In the genomic region with DNA sequence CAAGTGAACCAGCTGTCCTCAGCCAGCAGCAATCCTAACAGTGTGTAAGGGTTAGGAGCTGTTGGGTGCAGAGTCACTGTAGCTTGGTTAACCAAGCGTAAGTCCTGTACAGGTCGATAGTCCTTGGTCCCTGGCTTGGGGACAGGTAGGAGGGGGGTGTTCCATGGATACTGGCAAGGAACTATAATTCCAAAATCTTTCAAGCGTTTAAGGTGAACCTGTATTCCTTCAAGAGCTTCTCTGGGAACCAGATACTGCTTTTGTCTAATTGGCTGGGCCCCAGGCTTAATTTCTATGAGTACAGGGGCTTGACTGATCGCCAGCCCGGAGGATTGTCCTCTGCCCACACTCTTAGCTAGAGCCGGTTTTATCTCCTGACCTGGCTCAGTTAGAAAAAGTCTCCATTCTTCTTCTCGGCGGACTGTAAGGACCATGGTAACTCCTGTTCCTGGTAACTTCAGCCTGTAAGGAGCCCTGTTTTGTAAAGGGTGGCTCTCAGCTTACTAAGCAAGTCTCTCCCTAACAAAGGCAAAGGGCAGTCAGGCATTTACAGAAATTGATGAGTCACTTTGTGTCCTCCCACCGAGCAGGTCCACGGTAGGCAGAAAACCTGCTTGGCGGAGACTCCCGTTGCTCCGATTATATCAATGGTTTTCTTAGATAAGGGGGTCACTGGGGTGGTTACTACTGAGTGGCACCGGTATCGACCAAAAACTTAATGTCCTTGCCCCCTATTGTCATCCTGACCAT, we compare ENCODE assay signal across 1 cellular context.
TF ChIP-seq lines count a peak whose summit lies in the region.

No MANE protein-coding gene starts in this region.

TF ChIP-seq in K562, 482 proteins besides CTCF, POLR2A, EP300 and RAD21:
- TF ChIP-seq MAFF (IDR thresholded peaks at IDR 0.05; ENCODE audit: low read length), result peak; percentile 13; the same call in 1 of the 2 replicates
- TF ChIP-seq NFE2 (IDR thresholded peaks at IDR 0.05; ENCODE audit: low read depth), result peak; percentile 64
- TF ChIP-seq, protein P1, sequence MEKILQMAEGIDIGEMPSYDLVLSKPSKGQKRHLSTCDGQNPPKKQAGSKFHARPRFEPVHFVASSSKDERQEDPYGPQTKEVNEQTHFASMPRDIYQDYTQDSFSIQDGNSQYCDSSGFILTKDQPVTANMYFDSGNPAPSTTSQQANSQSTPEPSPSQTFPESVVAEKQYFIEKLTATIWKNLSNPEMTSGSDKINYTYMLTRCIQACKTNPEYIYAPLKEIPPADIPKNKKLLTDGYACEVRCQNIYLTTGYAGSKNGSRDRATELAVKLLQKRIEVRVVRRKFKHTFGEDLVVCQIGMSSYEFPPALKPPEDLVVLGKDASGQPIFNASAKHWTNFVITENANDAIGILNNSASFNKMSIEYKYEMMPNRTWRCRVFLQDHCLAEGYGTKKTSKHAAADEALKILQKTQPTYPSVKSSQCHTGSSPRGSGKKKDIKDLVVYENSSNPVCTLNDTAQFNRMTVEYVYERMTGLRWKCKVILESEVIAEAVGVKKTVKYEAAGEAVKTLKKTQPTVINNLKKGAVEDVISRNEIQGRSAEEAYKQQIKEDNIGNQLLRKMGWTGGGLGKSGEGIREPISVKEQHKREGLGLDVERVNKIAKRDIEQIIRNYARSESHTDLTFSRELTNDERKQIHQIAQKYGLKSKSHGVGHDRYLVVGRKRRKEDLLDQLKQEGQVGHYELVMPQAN (IDR thresholded peaks at IDR 0.05; ENCODE audit: borderline replicate concordance), result no peak
- 0 out of 2 replicates have a peak, but pooled peaks have one; percentile 13 for TF ChIP-seq C11orf30 (IDR thresholded peaks at IDR 0.05; ENCODE audit: low read depth)
